Comparison of ENCODE assay signal across 8 cellular contexts in the genomic region with DNA sequence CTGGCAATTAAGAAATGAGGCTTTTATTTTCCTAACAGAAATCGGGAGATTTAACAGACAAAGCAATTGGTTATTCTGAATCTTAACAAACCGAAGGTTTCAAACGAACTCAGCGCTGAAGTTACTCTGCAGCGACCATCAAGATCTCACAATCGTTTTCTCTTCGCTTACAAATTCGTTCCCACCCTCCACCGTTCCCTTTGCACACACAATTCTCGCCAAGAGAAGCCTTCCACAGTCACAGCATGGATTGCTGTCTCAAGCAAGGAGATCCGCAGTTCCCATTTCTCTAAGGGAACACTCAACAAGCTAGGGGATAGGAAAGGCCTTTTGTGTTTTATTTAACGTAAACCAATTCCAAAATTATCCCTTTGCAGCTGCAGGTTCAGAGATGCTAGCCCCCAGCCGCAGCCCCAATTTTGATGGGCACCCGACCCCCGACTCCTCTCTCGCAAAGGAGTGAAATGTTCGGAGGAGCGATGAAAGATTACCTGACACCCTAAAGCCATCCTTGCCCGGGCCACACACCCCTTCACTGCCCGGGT. TPM values are rescaled to one million over a fixed set of nuclear protein-coding genes. Genes with fewer than 3 reads are reported as not detected.
A peak's percentile ranks its signal among the peaks of the same experiment; 100 is the strongest.
DNase-seq lines count a peak whose midpoint lies in the region; TF ChIP-seq lines count a peak whose summit lies in the region.

No MANE protein-coding gene starts in this region.

- peaks cover 56% of the 10 kb centered on the region for H3K79me2 ChIP-seq in osteoblast (ENCODE audit: insufficient read depth, low read length)

- H3K27ac Mint-ChIP-seq in activated naive CD4-positive, alpha-beta T cell treated with anti-CD3 and anti-CD28 coated beads for 36 hours = peak overlapping the region; percentile 64

- H3K4me1 ChIP-seq in osteoblast (ENCODE audit: insufficient read depth, low read length) = peaks cover 25% of the 10 kb centered on the region

- peak overlapping the region; percentile 95 for H3K4me2 ChIP-seq in osteoblast (ENCODE audit: insufficient read depth, low read length)

- H3K4me3 Mint-ChIP-seq in activated naive CD4-positive, alpha-beta T cell treated with anti-CD3 and anti-CD28 coated beads for 36 hours = peak overlapping the region; percentile 78

- DNase-seq in activated naive CD4-positive, alpha-beta T cell treated with anti-CD3 and anti-CD28 coated beads for 36 hours = no peak
- DNase-seq in activated naive CD4-positive, alpha-beta T cell (lab: John Stamatoyannopoulos, UW) = no peak
- peak; percentile 56 for DNase-seq in fibroblast of villous mesenchyme (ENCODE audit: low read depth)
- DNase-seq in osteoblast (ENCODE audit: insufficient read length, low spot score, missing footprints) = peak; percentile 60
- no peak for DNase-seq in NCI-H1436 treated with DMSO at 0.1 percent for 48 hours (lab: John Stamatoyannopoulos, UW)
- DNase-seq in stimulated activated CD4-positive, alpha-beta T cell treated with anti-CD3 and anti-CD28 coated beads, Interleukin-12 subunit alpha, Interleukin-12 subunit beta, amount 100 ng/mL, for 4 hours = no peak
- no peak for DNase-seq in stimulated activated CD4-positive, alpha-beta T cell treated with anti-CD3 and anti-CD28 coated beads, Interleukin-15, amount 100 ng/mL, for 24 hours

- H3K36me3 ChIP-seq in osteoblast (ENCODE audit: insufficient read depth, low read length) = no peaks in the 10 kb centered on the region

- H3K27me3 ChIP-seq in osteoblast (ENCODE audit: insufficient read depth, low read length) = no peaks in the 10 kb centered on the region

- intact Hi-C loops in activated naive CD4-positive, alpha-beta T cell treated with anti-CD3 and anti-CD28 coated beads for 36 hours (cut with micrococcal nuclease) = no loop called here

- no peaks in the 10 kb centered on the region for H3K36me3 Mint-ChIP-seq in activated naive CD4-positive, alpha-beta T cell treated with anti-CD3 and anti-CD28 coated beads for 36 hours (ENCODE audit: low read depth)

- peaks cover 32% of the 10 kb centered on the region for H3K4me1 Mint-ChIP-seq in activated naive CD4-positive, alpha-beta T cell treated with anti-CD3 and anti-CD28 coated beads for 36 hours (ENCODE audit: low read depth)

- H3K27me3 Mint-ChIP-seq in activated naive CD4-positive, alpha-beta T cell treated with anti-CD3 and anti-CD28 coated beads for 36 hours (ENCODE audit: low read depth) = no peaks in the 10 kb centered on the region

- TF ChIP-seq CTCF in VCaP (conservative IDR thresholded peaks at IDR 0.05) (no peak), fibroblast of villous mesenchyme (IDR thresholded peaks at IDR 0.05; ENCODE audit: insufficient read depth, low read depth, low read length) (no peak), osteoblast (IDR thresholded peaks at IDR 0.05; ENCODE audit: extremely low read depth, low read depth, low read length) (no peak)

- H3K9me3 ChIP-seq in osteoblast (ENCODE audit: low read depth, low read length) = no peaks in the 10 kb centered on the region

- H4K20me1 ChIP-seq in osteoblast (ENCODE audit: insufficient read depth, low read length) = peaks cover 39% of the 10 kb centered on the region

- peak overlapping the region; percentile 93 for H2AFZ ChIP-seq in osteoblast (ENCODE audit: low read length)

- H3K4me3 ChIP-seq in fibroblast of villous mesenchyme (ENCODE audit: low read depth, low read length) (peak overlapping the region; percentile 82), osteoblast (ENCODE audit: insufficient read depth, low read length) (peak overlapping the region; percentile 97)

- H3K27ac ChIP-seq in VCaP = peak overlapping the region; percentile 92
- peak overlapping the region; percentile 93 for H3K27ac ChIP-seq in osteoblast (ENCODE audit: low read depth, low read length)

- CTCF ChIA-PET in activated naive CD4-positive, alpha-beta T cell treated with anti-CD3 and anti-CD28 coated beads for 36 hours (lab: Charles Lee) = interaction anchor here (0.7 to 5.5 kb wide), 3 partner anchors 13 to 89 kb away, joined by 3 to 49 read pairs (median 6); a partner anchor contains a TSS

- H3K9me3 Mint-ChIP-seq in activated naive CD4-positive, alpha-beta T cell treated with anti-CD3 and anti-CD28 coated beads for 36 hours = no peaks in the 10 kb centered on the region

RNA-seq across cellular contexts. Expression of a gene that starts 0.8 kb away (rescaled TPM):
- total RNA-seq in activated naive CD4-positive, alpha-beta T cell treated with anti-CD3 and anti-CD28 coated beads for 36 hours = 10 to 100 TPM in 1 of 2 experiments, 1 to 10 TPM in 1; 7.5 to 10.2 TPM
- total RNA-seq in fibroblast of villous mesenchyme (15.1 and 16.0 TPM in 2 replicates), osteoblast (15.0 and 16.3 TPM in 2 replicates)

RNA-seq across cellular contexts. Expression of a gene that starts 15.5 kb away (rescaled TPM):
- total RNA-seq in activated naive CD4-positive, alpha-beta T cell treated with anti-CD3 and anti-CD28 coated beads for 36 hours = 100 to 1,000 TPM; 169 to 179 TPM
- total RNA-seq in fibroblast of villous mesenchyme = 71.5 and 72.5 TPM in 2 replicates
- 63.6 and 66.2 TPM in 2 replicates for total RNA-seq in osteoblast

Comparison
In these comparisons a context has a peak if more than half of its experiments do, and no peak if none do; other contexts are left out.
1. DNase-seq: peak in fibroblast of villous mesenchyme (single experiment) and osteoblast (single experiment); none in activated naive CD4-positive, alpha-beta T cell treated with anti-CD3 and anti-CD28 coated beads for 36 hours (single experiment), activated naive CD4-positive, alpha-beta T cell (0 of 4), NCI-H1436 treated with DMSO at 0.1 percent for 48 hours (single experiment), stimulated activated CD4-positive, alpha-beta T cell treated with anti-CD3 and anti-CD28 coated beads, Interleukin-12 subunit alpha, Interleukin-12 subunit beta, amount 100 ng/mL, for 4 hours (single experiment) and stimulated activated CD4-positive, alpha-beta T cell treated with anti-CD3 and anti-CD28 coated beads, Interleukin-15, amount 100 ng/mL, for 24 hours (single experiment).